Comparison of ENCODE assay signal across 10 cellular contexts in the genomic region with DNA sequence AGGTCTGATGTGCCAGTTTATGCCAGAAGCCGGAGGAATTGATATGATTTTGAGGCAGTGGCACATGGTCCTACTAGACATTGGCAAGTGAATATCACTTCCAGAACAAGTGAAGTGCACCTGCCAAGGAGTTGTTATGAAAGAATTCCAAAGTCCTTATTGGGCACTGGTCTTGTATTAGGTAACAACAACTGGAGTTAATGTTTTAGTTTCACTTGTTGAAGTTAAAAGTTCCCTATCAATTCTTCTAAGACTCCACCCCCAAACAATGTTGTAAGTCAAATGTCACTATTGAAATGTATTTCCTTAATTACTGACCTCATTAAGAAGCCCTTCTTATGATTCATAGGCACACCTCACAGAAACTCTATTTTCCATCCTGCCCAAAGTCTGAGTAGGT. TPM values are rescaled to one million over a fixed set of nuclear protein-coding genes. Genes with fewer than 3 reads are reported as not detected.
DNase-seq lines count a peak whose midpoint lies in the region; ATAC-seq and TF ChIP-seq lines count a peak whose summit lies in the region.
"Had no signal": no experiment of that assay in that cellular context is flagged by ENCODE, and none has a peak within 500 bp of the region (broad histone marks: within the 10 kb centered on the region; RNA-seq: fewer than 3 reads in every experiment).

No MANE protein-coding gene starts in this region.

- no peaks in the 10 kb centered on the region for H3K9me2 ChIP-seq in hepatocyte (replicated peaks; ENCODE audit: insufficient read depth)

- no peaks in the 10 kb centered on the region for H3K27me3 Mint-ChIP-seq in activated T-cell treated with anti-CD3 and anti-CD28 coated beads, Interleukin-2, amount 50 U/mL, for 24 hours

- H3K4me2 ChIP-seq in hepatocyte (peak overlapping the region; percentile 85), smooth muscle cell (no peak overlapping the region)

- H3K27ac ChIP-seq in SK-N-MC (no peak overlapping the region), hepatocyte (no peak overlapping the region), smooth muscle cell (ENCODE audit: low read depth) (no peak overlapping the region)

- H4K20me1 ChIP-seq in hepatocyte (ENCODE audit: insufficient read depth, poor library complexity, severe bottlenecking) (peaks cover 38% of the 10 kb centered on the region), smooth muscle cell (ENCODE audit: low read depth) (peaks cover 69% of the 10 kb centered on the region)

- H3F3A ChIP-seq in smooth muscle cell (ENCODE audit: low read depth): peaks cover 9% of the 10 kb centered on the region

- H3K36me3 ChIP-seq in SK-N-MC (ENCODE audit: insufficient read depth, low read length) (peaks cover 17% of the 10 kb centered on the region), hepatocyte (replicated peaks; ENCODE audit: insufficient read depth, low read depth) (no peaks in the 10 kb centered on the region), smooth muscle cell (ENCODE audit: low read depth) (no peaks in the 10 kb centered on the region)
- H3K36me3 ChIP-seq: HAP-1 had no signal

- H3K9ac ChIP-seq in SK-N-MC (ENCODE audit: insufficient read length) (no peak overlapping the region), smooth muscle cell (ENCODE audit: low read depth) (no peak overlapping the region)

- WGBS in hepatocyte (ENCODE audit: low lambda C conversion rate, missing lambda C conversion rate): 100% methylated on average over 1 of the region's 1 CpG
- WGBS in smooth muscle cell (ENCODE audit: low lambda C conversion rate): 100% methylated on average over 1 of the region's 1 CpG

- H3K9me3 Mint-ChIP-seq in activated T-cell treated with anti-CD3 and anti-CD28 coated beads, Interleukin-2, amount 50 U/mL, for 24 hours: no peaks in the 10 kb centered on the region

- H3K4me1 ChIP-seq in hepatocyte (ENCODE audit: insufficient read depth): peaks cover 8% of the 10 kb centered on the region
- H3K4me1 ChIP-seq in smooth muscle cell (ENCODE audit: low read depth): peaks cover 8% of the 10 kb centered on the region

- ATAC-seq in GM18858 (IDR thresholded peaks at IDR 0.05; ENCODE audit: unreplicated experiment): no peak
- no peak for ATAC-seq in HG03095 (IDR thresholded peaks at IDR 0.05; ENCODE audit: unreplicated experiment)

- H3K4me1 Mint-ChIP-seq in activated T-cell treated with anti-CD3 and anti-CD28 coated beads, Interleukin-2, amount 50 U/mL, for 24 hours (ENCODE audit: low read depth): peaks cover 58% of the 10 kb centered on the region

- peaks cover 39% of the 10 kb centered on the region for H3K36me3 Mint-ChIP-seq in activated T-cell treated with anti-CD3 and anti-CD28 coated beads, Interleukin-2, amount 50 U/mL, for 24 hours (ENCODE audit: low read depth)

- peak overlapping the region; percentile 59 for H3K27ac Mint-ChIP-seq in activated T-cell treated with anti-CD3 and anti-CD28 coated beads, Interleukin-2, amount 50 U/mL, for 24 hours

- H3K4me3 Mint-ChIP-seq in activated T-cell treated with anti-CD3 and anti-CD28 coated beads, Interleukin-2, amount 50 U/mL, for 24 hours: peak overlapping the region; percentile 99

- H3K9me3 ChIP-seq in SK-N-MC (ENCODE audit: low read depth, low read length) (no peaks in the 10 kb centered on the region), hepatocyte (ENCODE audit: low read depth) (no peaks in the 10 kb centered on the region), smooth muscle cell (replicated peaks; ENCODE audit: low read depth) (no peaks in the 10 kb centered on the region)
- H3K9me3 ChIP-seq: HAP-1 had no signal

- H3K27me3 ChIP-seq in hepatocyte: no peaks in the 10 kb centered on the region
- H3K27me3 ChIP-seq in smooth muscle cell (ENCODE audit: low read depth): no peaks in the 10 kb centered on the region

- no peak for DNase-seq in activated T-cell treated with anti-CD3 and anti-CD28 coated beads, Interleukin-2, amount 50 U/mL, for 24 hours
- DNase-seq in activated T-cell treated with anti-CD3 and anti-CD28 coated beads for 4 hours (no peak), SK-N-MC (ENCODE audit: low read depth, low spot score) (no peak), hepatocyte (ENCODE audit: low spot score) (peak; percentile 14), smooth muscle cell (lab: John Stamatoyannopoulos, UW; ENCODE audit: unreplicated experiment) (no peak), HPDE6-E6E7 (ENCODE audit: extremely low spot score) (no peak)
- DNase-seq: SHP77 had no signal

- TF ChIP-seq CTCF in hepatocyte (IDR thresholded peaks at IDR 0.05; ENCODE audit: poor library complexity) (no peak), smooth muscle cell (IDR thresholded peaks at IDR 0.05; ENCODE audit: borderline replicate concordance, insufficient read depth, poor library complexity, severe bottlenecking) (no peak)

- H3K79me2 ChIP-seq in hepatocyte (peaks cover 78% of the 10 kb centered on the region), smooth muscle cell (ENCODE audit: low read depth) (peaks cover 67% of the 10 kb centered on the region)

- peak overlapping the region; percentile 82 for H3K4me3 ChIP-seq in SK-N-MC
- H3K4me3 ChIP-seq in hepatocyte: no peak overlapping the region
- H3K4me3 ChIP-seq in smooth muscle cell: peak overlapping the region; percentile 15
- H3K4me3 ChIP-seq: HAP-1 had no signal

- H2AFZ ChIP-seq in hepatocyte (no peak overlapping the region), smooth muscle cell (ENCODE audit: low read depth) (no peak overlapping the region)

RNA-seq across cellular contexts. Expression of a gene that starts 3.1 kb away (rescaled TPM):
- total RNA-seq in hepatocyte (15.5 and 17.4 TPM in 2 replicates), smooth muscle cell (18.6 and 20.5 TPM in 2 replicates)
- polyA plus RNA-seq in hepatocyte (3.8 and 5.5 TPM in 2 replicates), smooth muscle cell (2.7 and 5.6 TPM in 2 replicates)
